In genomic region chr1:35968396-35968795, GRCh38 we compare ENCODE assay signal across 9 cellular contexts.
"Had no signal": no experiment of that assay in that cellular context is flagged by ENCODE, and none has a peak within 500 bp of the region (broad histone marks: within the 10 kb centered on the region; RNA-seq: fewer than 3 reads in every experiment).

No MANE protein-coding gene starts in this region.

- H3K4me2 ChIP-seq: KMS-11 had no signal

- H3K9me3 Mint-ChIP-seq: HFFc6 had no signal

- H3K4me3 ChIP-seq: GM23248 had no signal

- H3K27ac Mint-ChIP-seq: H9, HFFc6 had no signal

- H3K27ac ChIP-seq: GM23248, HL-60, KMS-11 had no signal

- H3K9ac ChIP-seq: GM23248, KMS-11 had no signal

- DNase-seq: GM23248, GOT3, H9, HCEC 1CT, HFFc6, KBM-7 had no signal

- H2AFZ ChIP-seq: GM23248 had no signal

- H3K4me1 Mint-ChIP-seq: H9 had no signal

- H3K4me3 Mint-ChIP-seq: H9, HFFc6 had no signal

- ATAC-seq: HepG2 had no signal
